In the genomic region with DNA sequence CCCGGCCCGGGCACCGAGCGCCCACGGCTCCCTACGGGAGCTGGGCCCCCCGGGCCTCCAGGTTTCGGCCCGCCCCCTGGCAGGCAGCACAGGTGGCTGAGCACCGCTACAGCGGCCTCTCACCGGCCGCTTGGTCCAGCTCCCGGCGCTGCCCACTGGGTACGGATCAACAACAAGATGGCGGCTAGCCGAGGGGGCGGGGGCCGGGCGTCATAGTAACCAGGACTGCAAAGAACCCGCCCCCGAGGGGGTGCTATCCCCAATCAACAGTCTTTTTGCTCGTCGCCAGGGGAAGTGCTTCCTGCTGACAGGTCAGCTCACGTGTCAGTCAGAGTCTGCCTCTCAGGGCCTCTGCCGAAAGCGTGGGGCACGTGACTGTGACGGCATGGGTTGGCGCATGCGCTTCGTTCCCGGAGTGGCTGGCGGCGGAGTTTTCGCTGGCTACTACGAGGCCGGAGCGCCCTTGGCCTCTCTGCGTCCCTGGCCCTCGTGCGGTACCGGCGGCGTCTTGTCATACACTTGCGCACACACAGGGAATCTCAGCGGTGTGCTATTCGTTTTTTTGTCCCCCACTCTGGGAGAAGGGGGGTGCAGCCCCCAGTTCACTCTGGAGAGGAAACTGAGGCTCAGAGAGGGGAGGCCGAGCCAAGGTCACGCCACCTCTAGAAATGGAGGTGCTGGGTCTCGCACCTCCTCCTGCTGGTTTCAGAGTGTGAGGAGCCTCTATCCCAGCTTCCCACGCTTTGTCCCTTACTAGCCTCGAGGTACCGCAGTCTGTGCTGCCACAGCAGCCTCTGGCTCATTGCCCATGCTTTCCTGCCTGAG, we compare ENCODE assay signal across 8 cellular contexts. TPM values are rescaled to one million over a fixed set of nuclear protein-coding genes. Genes with fewer than 3 reads are reported as not detected.
DNase-seq lines count a peak whose midpoint lies in the region; TF ChIP-seq lines count a peak whose summit lies in the region.

A gene (minus strand): TSS at position 186 of the 825 bp plus-strand sequence. CDS start 38,502 bp downstream, outside the sequence.

- POLR2A ChIA-PET in activated CD8-positive, alpha-beta memory T cell treated with anti-CD3 and anti-CD28 coated beads for 36 hours (lab: Charles Lee): interaction anchor here (0.7 to 1.6 kb wide), 5 partner anchors 17 to 67 kb away, joined by 3 to 4 read pairs (median 3); a partner anchor contains a TSS

- DNase-seq in COLO668 (lab: John Stamatoyannopoulos, UW; ENCODE audit: unreplicated experiment) (peak; percentile 97), GM20000 (ENCODE audit: low spot score) (peak; percentile 100), HT-29 (ENCODE audit: low spot score) (peak; percentile 97), NOMO-1 (lab: John Stamatoyannopoulos, UW; ENCODE audit: unreplicated experiment in 2 of 2) (peak; percentile 99), lung microvascular endothelial cell (ENCODE audit: low read depth in 2 of 2) (peak; percentile 100)
- DNase-seq in effector memory CD4-positive, alpha-beta T cell: peak; percentile 97 to 100 (median 100)
- DNase-seq in stimulated activated CD4-positive, alpha-beta T cell treated with anti-CD3 and anti-CD28 coated beads, TNF-alpha, amount 100 ng/mL, for 48 hours (ENCODE audit: low read depth in 3 of 3): peak; percentile 99 to 100 (median 99)

- peaks cover 4% of the 10 kb centered on the region for H3K36me3 ChIP-seq in effector memory CD4-positive, alpha-beta T cell (ENCODE audit: control insufficient read depth, insufficient read depth, low read length)

- TF ChIP-seq CTCF in GM20000 (IDR thresholded peaks at IDR 0.05; ENCODE audit: extremely low read depth, missing control alignments): no peak

- H3K27ac ChIP-seq in effector memory CD4-positive, alpha-beta T cell (ENCODE audit: insufficient read depth, low read length, poor library complexity, severe bottlenecking): peak within 1 kb of the TSS; percentile 96

- no peaks in the 10 kb centered on the region for H3K9me3 ChIP-seq in effector memory CD4-positive, alpha-beta T cell (ENCODE audit: control insufficient read depth, low read length)

- peaks cover 13% of the 10 kb centered on the region for H3K4me1 ChIP-seq in effector memory CD4-positive, alpha-beta T cell (ENCODE audit: control insufficient read depth, insufficient read depth, low read length, poor library complexity, severe bottlenecking)

- no peaks in the 10 kb centered on the region for H3K27me3 ChIP-seq in effector memory CD4-positive, alpha-beta T cell (replicated peaks; ENCODE audit: control insufficient read depth, insufficient read depth, low read length, poor library complexity, severe bottlenecking)

- peak within 1 kb of the TSS; percentile 98 for H3K4me3 ChIP-seq in effector memory CD4-positive, alpha-beta T cell (ENCODE audit: insufficient read depth, low read depth, low read length, poor library complexity, severe bottlenecking)

- CTCF ChIA-PET in activated CD8-positive, alpha-beta memory T cell treated with anti-CD3 and anti-CD28 coated beads for 36 hours (lab: Charles Lee): interaction anchor here (1.0 to 2.0 kb wide), 6 partner anchors 13 to 247 kb away, joined by 3 to 9 read pairs (median 3); a partner anchor contains a TSS

RNA-seq across cellular contexts. Expression of the gene that starts here (rescaled TPM):
- 24.3 and 38.3 TPM in 2 replicates for total RNA-seq in HT-29 (2014; rRNA removed; shearing (Covaris generic))
- total RNA-seq in activated CD8-positive, alpha-beta memory T cell treated with anti-CD3 and anti-CD28 coated beads for 36 hours: 10 to 100 TPM; 38.5 to 40.5 TPM
- 37.3 and 47.4 TPM in 2 replicates for total RNA-seq in lung microvascular endothelial cell

Comparison
In these comparisons a context has a peak if more than half of its experiments do, and no peak if none do; other contexts are left out.
1. Peak in every context shown above with its lines: DNase-seq, H3K4me3 ChIP-seq and H3K27ac ChIP-seq.